In the genomic region with DNA sequence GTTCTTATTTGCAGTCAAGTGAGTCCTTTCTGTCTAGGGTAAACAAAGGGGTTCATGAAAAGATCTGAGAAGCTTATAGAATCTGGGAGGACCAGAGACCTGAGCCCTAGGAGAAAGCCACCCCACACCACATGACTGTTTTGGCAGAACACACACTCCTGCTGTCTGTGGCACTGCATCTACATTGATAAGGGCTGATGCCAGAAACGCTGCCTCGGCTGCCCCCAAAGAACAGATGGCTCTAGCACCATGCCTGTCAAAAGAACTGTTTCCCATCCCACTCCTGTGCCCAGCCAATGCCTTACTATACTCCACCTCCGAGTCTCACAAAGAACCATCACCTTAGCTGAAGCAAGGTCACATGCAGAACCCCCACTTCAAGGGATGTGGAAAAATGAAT, we compare ENCODE assay signal across 24 cellular contexts. TPM values are rescaled to one million over a fixed set of nuclear protein-coding genes. Genes with fewer than 3 reads are reported as not detected.
DNase-seq lines count a peak whose midpoint lies in the region; ATAC-seq, FAIRE-seq and TF ChIP-seq lines count a peak whose summit lies in the region.
"Had no signal": no experiment of that assay in that cellular context is flagged by ENCODE, and none has a peak within 500 bp of the region (broad histone marks: within the 10 kb centered on the region; RNA-seq: fewer than 3 reads in every experiment).

No MANE protein-coding gene starts in this region.

- DNase-seq in Right ventricle myocardium inferior (ENCODE audit: missing footprints) (peak; percentile 45), cardiac septum (ENCODE audit: low spot score) (no peak), NCI-H1694 (lab: John Stamatoyannopoulos, UW) (peak; percentile 44), cerebellar nuclear complex (lab: John Stamatoyannopoulos, UW) (peak; percentile 71 to 81), posterior cingulate gyrus (peak in 7 of 10 donors; percentile 28 to 91 (median 41)), GM12892 (ENCODE audit: insufficient read length) (no peak)
- DNase-seq: 8988T, AML-193, DMS79, GM23248, H9, KG1, NCI-H1092, NCI-H1436, NCI-H2029, NCI-H345, NCI-H526, SIG-M5, SK-N-SH had no signal

- no peak for TF ChIP-seq CTCF in gastroesophageal sphincter (IDR thresholded peaks at IDR 0.05)

- intact Hi-C loops in Right ventricle myocardium inferior (cut with DNase I) (no loop called here), cardiac septum (cut with DNase I) (no loop called here), posterior cingulate gyrus (cut with DNase I) (no loop called here)

- peak; percentile 37 for ATAC-seq in Right ventricle myocardium inferior
- no peak for ATAC-seq in gastroesophageal sphincter
- ATAC-seq in GM18505 (IDR thresholded peaks at IDR 0.05; ENCODE audit: unreplicated experiment) = no peak
- ATAC-seq: GM12878 had no signal

- FAIRE-seq in GM12892 (lab: Jason Lieb, UNC) = no peak
- FAIRE-seq: D721Med, GM12878 had no signal

- TF ChIP-seq POLR2A in gastroesophageal sphincter (IDR thresholded peaks at IDR 0.05) = no peak
- no peak for TF ChIP-seq POLR2A in GM12892 (IDR thresholded peaks at IDR 0.05; ENCODE audit: low read depth, low read length)
- no peak for TF ChIP-seq POLR2A in GM18505 (IDR thresholded peaks at IDR 0.05; ENCODE audit: borderline replicate concordance, extremely low read depth, insufficient read depth, insufficient read length)

- no peak overlapping the region for H3K4me3 ChIP-seq in gastroesophageal sphincter
- H3K4me3 ChIP-seq: GM12878, GM23248 had no signal

- no peaks in the 10 kb centered on the region for H3K27me3 ChIP-seq in gastroesophageal sphincter

- peaks cover 0 to 23% (median 3%) of the 10 kb centered on the region in 3 donors for H3K4me1 ChIP-seq in gastroesophageal sphincter

- no peak overlapping the region for H3K27ac ChIP-seq in gastroesophageal sphincter
- H3K27ac ChIP-seq: GM23248, HL-60 had no signal

- TF ChIP-seq EP300 in gastroesophageal sphincter (IDR thresholded peaks at IDR 0.05) = no peak

- H3K9me3 ChIP-seq in gastroesophageal sphincter = no peaks in the 10 kb centered on the region
- H3K9me3 ChIP-seq: SK-N-SH had no signal

- no peaks in the 10 kb centered on the region for H3K36me3 ChIP-seq in gastroesophageal sphincter

- 75 to 100% methylated on average over 1 to 3 of the region's 3 CpGs for WGBS in gastroesophageal sphincter (ENCODE audit: low coverage in 1 of 2), 2 donors

RNA-seq across cellular contexts. Expression of a gene that starts 47.4 kb away (rescaled TPM):
- total RNA-seq in Right ventricle myocardium inferior (46.9 TPM), cardiac septum (56.1 TPM), gastroesophageal sphincter (10 to 100 TPM; 32.0 to 73.9 (median 44.7) TPM)
- 11.9 TPM for polyA plus RNA-seq in GM12892 (2012; ENCODE audit: missing spikeins)

Comparison
In these comparisons a context has a peak if more than half of its experiments do, and no peak if none do; other contexts are left out.
1. DNase-seq: peak in Right ventricle myocardium inferior (single experiment), NCI-H1694 (single experiment), cerebellar nuclear complex (2 of 2) and posterior cingulate gyrus (7 of 10); none in cardiac septum (single experiment) and GM12892 (single experiment).